In genomic region chr7:92684274-92684673, GRCh38 we compare ENCODE assay signal across 1 cellular context.
TF ChIP-seq lines count a peak whose summit lies in the region.

No MANE protein-coding gene starts in this region.

TF ChIP-seq in HepG2, 621 proteins besides CTCF, POLR2A, EP300 and RAD21:
- TF ChIP-seq ZNF572 (CRISPR knock-in tag; IDR thresholded peaks at IDR 0.05) (no peak), EEA1 (CRISPR knock-in tag; IDR thresholded peaks at IDR 0.05; ENCODE audit: borderline replicate concordance) (no peak), SOX6 (IDR thresholded peaks at IDR 0.05) (no peak), SOX6 (CRISPR knock-in tag; IDR thresholded peaks at IDR 0.05) (no peak), ZNF503 (CRISPR knock-in tag; IDR thresholded peaks at IDR 0.05) (no peak), ZNF605 (CRISPR knock-in tag; IDR thresholded peaks at IDR 0.05) (no peak), GLMP (CRISPR knock-in tag; IDR thresholded peaks at IDR 0.05; ENCODE audit: borderline replicate concordance) (no peak), GFI1 (CRISPR knock-in tag; IDR thresholded peaks at IDR 0.05; ENCODE audit: borderline replicate concordance) (no peak), ZNF816 (CRISPR knock-in tag; IDR thresholded peaks at IDR 0.05; ENCODE audit: borderline replicate concordance) (no peak), GZF1 (CRISPR knock-in tag; IDR thresholded peaks at IDR 0.05) (no peak), ZNF143 (CRISPR knock-in tag; IDR thresholded peaks at IDR 0.05) (no peak), SRSF9 (IDR thresholded peaks at IDR 0.05; ENCODE audit: borderline replicate concordance, insufficient read depth, low read depth, low read length, poor library complexity, severe bottlenecking) (no peak)
